Comparison of ENCODE assay signal across 9 cellular contexts in the genomic region with DNA sequence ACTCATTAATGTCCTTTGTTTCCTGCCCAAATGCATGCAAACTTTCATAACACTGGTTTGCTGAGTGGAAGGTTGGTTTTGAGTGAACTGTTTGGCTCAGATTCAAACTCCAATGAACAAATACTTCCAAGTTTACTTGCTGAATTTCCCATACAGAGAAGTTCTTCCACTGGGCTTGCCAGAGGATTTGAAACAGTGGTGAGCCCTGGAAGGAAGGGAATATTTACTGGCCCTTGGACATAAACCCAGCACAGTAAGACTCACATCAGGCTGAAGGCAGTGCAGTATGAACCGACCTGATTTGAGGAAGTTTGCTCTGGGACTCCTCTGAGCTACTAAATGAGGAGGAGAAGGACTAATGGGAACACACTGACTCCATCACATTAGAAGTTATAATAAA. TPM values are rescaled to one million over a fixed set of nuclear protein-coding genes. Genes with fewer than 3 reads are reported as not detected.
DNase-seq lines count a peak whose midpoint lies in the region; TF ChIP-seq lines count a peak whose summit lies in the region.
"Had no signal": no experiment of that assay in that cellular context is flagged by ENCODE, and none has a peak within 500 bp of the region (broad histone marks: within the 10 kb centered on the region; RNA-seq: fewer than 3 reads in every experiment).

No MANE protein-coding gene starts in this region.

- no peaks in the 10 kb centered on the region for H3K9me3 ChIP-seq in BLaER1 treated with 17β-estradiol and CSF1 and Interleukin-3, amounts not matched to agents 10 nM and 100 nM (replicated peaks in 1 of 11)
- H3K9me3 ChIP-seq in ascending aorta (no peaks in the 10 kb centered on the region), left ventricle myocardium inferior (replicated peaks) (no peaks in the 10 kb centered on the region)

- H3K4me1 ChIP-seq in BLaER1 treated with 17β-estradiol and CSF1 and Interleukin-3, amounts not matched to agents 10 nM and 100 nM: peaks cover 41 to 83% (median 76%) of the 10 kb centered on the region in 10 experiments
- H3K4me1 ChIP-seq in ascending aorta (peaks cover 13 to 37% of the 10 kb centered on the region in 2 donors), left ventricle myocardium inferior (peaks cover 91% of the 10 kb centered on the region), rectal smooth muscle tissue (ENCODE audit: control insufficient read depth, insufficient read depth, low read length) (peaks cover 60% of the 10 kb centered on the region)

- intact Hi-C loops in ascending aorta (cut with DNase I) (loop anchor here (5.0 kb wide), 1 partner anchor 270 kb away; the partner anchor contains the start of gene FYN), left ventricle myocardium inferior (cut with micrococcal nuclease) (no loop called here)

- peak overlapping the region in 5 of 10 experiments; percentile 67 to 82 (median 72); a peak in 5 of 20 replicates for H3K4me3 ChIP-seq in BLaER1 treated with 17β-estradiol and CSF1 and Interleukin-3, amounts not matched to agents 10 nM and 100 nM
- no peak overlapping the region for H3K4me3 ChIP-seq in ascending aorta
- H3K4me3 ChIP-seq in left ventricle myocardium inferior: peak overlapping the region; percentile 72
- no peak overlapping the region for H3K4me3 ChIP-seq in rectal smooth muscle tissue (ENCODE audit: low read length)

- no peaks in the 10 kb centered on the region for H3K27me3 ChIP-seq in BLaER1 treated with 17β-estradiol and CSF1 and Interleukin-3, amounts not matched to agents 10 nM and 100 nM
- H3K27me3 ChIP-seq in ascending aorta (no peaks in the 10 kb centered on the region), left ventricle myocardium inferior (ENCODE audit: low read depth) (no peaks in the 10 kb centered on the region), rectal smooth muscle tissue (ENCODE audit: control insufficient read depth, insufficient read depth, low read length) (no peaks in the 10 kb centered on the region)

- POLR2A ChIA-PET in GM10248 (lab: Yijun Ruan, JAX): interaction anchor here (1.5 kb wide), 1 partner anchor 13 kb away, joined by 5 read pairs; no protein-coding TSS in a partner anchor

- peak overlapping the region in 8 of 11 experiments; percentile 49 to 92 (median 90); a peak in 14 of 22 replicates for H3K27ac ChIP-seq in BLaER1 treated with 17β-estradiol and CSF1 and Interleukin-3, amounts not matched to agents 10 nM and 100 nM
- peak overlapping the region; percentile 92 to 96 for H3K27ac ChIP-seq in ascending aorta
- peak overlapping the region; percentile 95 for H3K27ac ChIP-seq in left ventricle myocardium inferior (replicated peaks)
- H3K27ac ChIP-seq in rectal smooth muscle tissue (ENCODE audit: low read depth, low read length): peak overlapping the region; percentile 98

- H3K4me2 ChIP-seq in BLaER1 treated with 17β-estradiol and CSF1 and Interleukin-3, amounts not matched to agents 10 nM and 100 nM: peak overlapping the region; percentile 90 to 99 (median 94)

- CTCF ChIA-PET in GM10248 (lab: Yijun Ruan, JAX): interaction anchor here (1.0 to 1.4 kb wide), 3 partner anchors 19 to 343 kb away, joined by 3 to 4 read pairs (median 3); a partner anchor contains a TSS

- no peak for TF ChIP-seq CTCF in ascending aorta (IDR thresholded peaks at IDR 0.05)
- TF ChIP-seq CTCF in left ventricle myocardium inferior (IDR thresholded peaks at IDR 0.05; ENCODE audit: borderline replicate concordance): no peak
- no peak for TF ChIP-seq CTCF in GM10248 (IDR thresholded peaks at IDR 0.05; ENCODE audit: control extremely low read depth, extremely low read depth, low read depth, missing control alignments)

- H3K9ac ChIP-seq in BLaER1 treated with 17β-estradiol and CSF1 and Interleukin-3, amounts not matched to agents 10 nM and 100 nM: peak overlapping the region in 9 of 11 experiments; percentile 6 to 90 (median 88); a peak in 8 of 22 replicates
- no peak overlapping the region for H3K9ac ChIP-seq in rectal smooth muscle tissue (ENCODE audit: low read length)

- peak in 1 of 2 donors; percentile 86 for DNase-seq in ascending aorta (ENCODE audit: low spot score in 2 of 2)
- DNase-seq in left ventricle myocardium inferior: no peak
- DNase-seq in Kasumi-1 (lab: John Stamatoyannopoulos, UW): no peak
- DNase-seq in activated CD4-positive, CD25-positive, alpha-beta regulatory T cell (lab: John Stamatoyannopoulos, UW): no peak
- no peak for DNase-seq in GM10248 (ENCODE audit: extremely low spot score)
- no peak for DNase-seq in activated effector memory CD4-positive, alpha-beta T cell treated with anti-CD3 and anti-CD28 coated beads, Interleukin-2, amount 50 U/mL, for 16 hours
- DNase-seq: activated naive CD4-positive, alpha-beta T cell treated with anti-CD3 and anti-CD28 coated beads for 36 hours had no signal

- peaks cover 4 to 51% (median 45%) of the 10 kb centered on the region in 11 experiments; a peak in 20 of 22 replicates for H3K36me3 ChIP-seq in BLaER1 treated with 17β-estradiol and CSF1 and Interleukin-3, amounts not matched to agents 10 nM and 100 nM
- H3K36me3 ChIP-seq in ascending aorta (no peaks in the 10 kb centered on the region), left ventricle myocardium inferior (no peaks in the 10 kb centered on the region), rectal smooth muscle tissue (ENCODE audit: control insufficient read depth, insufficient read depth, low read length) (no peaks in the 10 kb centered on the region)

- peaks cover 0 to 32% (median 5%) of the 10 kb centered on the region in 11 experiments; a peak in 8 of 22 replicates for H4K20me1 ChIP-seq in BLaER1 treated with 17β-estradiol and CSF1 and Interleukin-3, amounts not matched to agents 10 nM and 100 nM

RNA-seq across cellular contexts. Expression of gene TRAF3IP2, which starts 3.8 kb away (rescaled TPM):
- total RNA-seq in ascending aorta: 31.3 TPM
- total RNA-seq in left ventricle myocardium inferior: 10.6 TPM
